29 cellular contexts compared by ENCODE assay signal in genomic region chr7:22417349-22417748, GRCh38.
"Had no signal": no experiment of that assay in that cellular context is flagged by ENCODE, and none has a peak within 500 bp of the region (broad histone marks: within the 10 kb centered on the region; RNA-seq: fewer than 3 reads in every experiment).

No MANE protein-coding gene starts in this region.

- H3K4me3 Mint-ChIP-seq: activated CD4-positive, alpha-beta T cell treated with anti-CD3 and anti-CD28 coated beads, Interleukin-2, amount 10 ng/mL, durations not matched to agents 7 days and 5 days; activated CD8-positive, alpha-beta memory T cell treated with anti-CD3 and anti-CD28 coated beads, Interleukin-2, amount 10 ng/mL, durations not matched to agents 7 days and 5 days; activated CD8-positive, alpha-beta T cell treated with anti-CD3 and anti-CD28 coated beads for 36 hours; activated naive CD4-positive, alpha-beta T cell treated with anti-CD3 and anti-CD28 coated beads, Interleukin-2, amount 10 ng/mL, durations not matched to agents 7 days and 5 days; brain; naive thymus-derived CD4-positive, alpha-beta T cell; neural crest cell; stimulated activated memory B cell treated with anti-CD40 and anti-IgM and Interleukin-4, amounts not matched to agents 10 μg/mL and 1 μg/mL and 100 μg/mL, for 72 hours; T-helper 2 cell treated with Interferon-gamma antibody and Interleukin-4, amounts not matched to agents 5 μg/mL and 100 μg/mL, for 36 hours had no signal

- ATAC-seq: activated CD8-positive, alpha-beta memory T cell treated with anti-CD3 and anti-CD28 coated beads, Interleukin-2, amount 10 ng/mL, durations not matched to agents 7 days and 5 days; activated CD8-positive, alpha-beta T cell treated with anti-CD3 and anti-CD28 coated beads for 36 hours; esophagus mucosa; heart right ventricle; left lobe of liver; lower lobe of right lung; naive thymus-derived CD4-positive, alpha-beta T cell; sciatic nerve; stimulated activated memory B cell treated with anti-CD40 and anti-IgM and Interleukin-4, amounts not matched to agents 10 μg/mL and 1 μg/mL and 100 μg/mL, for 72 hours had no signal

- H3K9me3 Mint-ChIP-seq: activated CD4-positive, alpha-beta T cell treated with anti-CD3 and anti-CD28 coated beads, Interleukin-2, amount 10 ng/mL, durations not matched to agents 7 days and 5 days; activated CD8-positive, alpha-beta T cell treated with anti-CD3 and anti-CD28 coated beads for 36 hours; activated naive CD4-positive, alpha-beta T cell treated with anti-CD3 and anti-CD28 coated beads, Interleukin-2, amount 10 ng/mL, durations not matched to agents 7 days and 5 days; brain; neural crest cell; stimulated activated memory B cell treated with anti-CD40 and anti-IgM and Interleukin-4, amounts not matched to agents 10 μg/mL and 1 μg/mL and 100 μg/mL, for 72 hours; T-helper 2 cell treated with Interferon-gamma antibody and Interleukin-4, amounts not matched to agents 5 μg/mL and 100 μg/mL, for 36 hours had no signal

- H3K9me3 ChIP-seq: heart right ventricle, lower lobe of right lung, stomach, suprapubic skin, tibial nerve had no signal

- H3K4me1 Mint-ChIP-seq: activated CD4-positive, alpha-beta T cell treated with anti-CD3 and anti-CD28 coated beads, Interleukin-2, amount 10 ng/mL, durations not matched to agents 7 days and 5 days; activated CD8-positive, alpha-beta memory T cell treated with anti-CD3 and anti-CD28 coated beads, Interleukin-2, amount 10 ng/mL, durations not matched to agents 7 days and 5 days; activated naive CD4-positive, alpha-beta T cell treated with anti-CD3 and anti-CD28 coated beads, Interleukin-2, amount 10 ng/mL, durations not matched to agents 7 days and 5 days; naive thymus-derived CD4-positive, alpha-beta T cell; stimulated activated memory B cell treated with anti-CD40 and anti-IgM and Interleukin-4, amounts not matched to agents 10 μg/mL and 1 μg/mL and 100 μg/mL, for 72 hours had no signal

- H3K27me3 Mint-ChIP-seq: stimulated activated memory B cell treated with anti-CD40 and anti-IgM and Interleukin-4, amounts not matched to agents 10 μg/mL and 1 μg/mL and 100 μg/mL, for 72 hours had no signal

- H3K27me3 ChIP-seq: heart right ventricle, stomach, suprapubic skin, tibial nerve had no signal

- H3K27ac ChIP-seq: heart right ventricle, lower lobe of right lung, stomach, suprapubic skin, tibial nerve, VCaP had no signal

- H3K4me1 ChIP-seq: heart right ventricle, lower lobe of right lung, stomach, suprapubic skin, tibial nerve had no signal

- H3K36me3 Mint-ChIP-seq: activated CD8-positive, alpha-beta memory T cell treated with anti-CD3 and anti-CD28 coated beads, Interleukin-2, amount 10 ng/mL, durations not matched to agents 7 days and 5 days; activated naive CD4-positive, alpha-beta T cell treated with anti-CD3 and anti-CD28 coated beads, Interleukin-2, amount 10 ng/mL, durations not matched to agents 7 days and 5 days; brain; naive thymus-derived CD4-positive, alpha-beta T cell; stimulated activated memory B cell treated with anti-CD40 and anti-IgM and Interleukin-4, amounts not matched to agents 10 μg/mL and 1 μg/mL and 100 μg/mL, for 72 hours had no signal

- H3K36me3 ChIP-seq: heart right ventricle, lower lobe of right lung, stomach, suprapubic skin, tibial nerve had no signal

- H3K4me3 ChIP-seq: heart right ventricle, lower lobe of right lung, stomach, suprapubic skin, tibial nerve had no signal

- DNase-seq: activated CD4-positive, alpha-beta T cell treated with anti-CD3 and anti-CD28 coated beads, Interleukin-2, amount 10 ng/mL, durations not matched to agents 7 days and 5 days; activated CD4-positive, CD25-positive, alpha-beta regulatory T cell treated with anti-CD3 and anti-CD28 coated beads, Interleukin-2, amount 50 U/mL, for 72 hours; activated CD8-positive, alpha-beta memory T cell treated with anti-CD3 and anti-CD28 coated beads, Interleukin-2, amount 10 ng/mL, durations not matched to agents 7 days and 5 days; activated CD8-positive, alpha-beta T cell treated with anti-CD3 and anti-CD28 coated beads for 36 hours; activated effector memory CD4-positive, alpha-beta T cell treated with anti-CD3 and anti-CD28 coated beads, Interleukin-2, amount 50 U/mL, for 16 hours; activated naive CD4-positive, alpha-beta T cell treated with anti-CD3 and anti-CD28 coated beads, Interleukin-2, amount 10 ng/mL, durations not matched to agents 7 days and 5 days; activated T-cell treated with anti-CD3 and anti-CD28 coated beads for 4 hours; anterior cingulate cortex; caudate nucleus; effector CD8-positive, alpha-beta T cell; heart right ventricle; lower lobe of right lung; mesendoderm; naive thymus-derived CD4-positive, alpha-beta T cell; occipital lobe; posterior cingulate gyrus; small intestine; stimulated activated CD4-positive, alpha-beta T cell treated with anti-CD3 and anti-CD28 coated beads, Interleukin-15, amount 100 ng/mL, for 24 hours; stomach had no signal

- H3K27ac Mint-ChIP-seq: activated CD4-positive, alpha-beta T cell treated with anti-CD3 and anti-CD28 coated beads, Interleukin-2, amount 10 ng/mL, durations not matched to agents 7 days and 5 days; activated CD8-positive, alpha-beta memory T cell treated with anti-CD3 and anti-CD28 coated beads, Interleukin-2, amount 10 ng/mL, durations not matched to agents 7 days and 5 days; activated CD8-positive, alpha-beta T cell treated with anti-CD3 and anti-CD28 coated beads for 36 hours; activated naive CD4-positive, alpha-beta T cell treated with anti-CD3 and anti-CD28 coated beads, Interleukin-2, amount 10 ng/mL, durations not matched to agents 7 days and 5 days; brain; stimulated activated memory B cell treated with anti-CD40 and anti-IgM and Interleukin-4, amounts not matched to agents 10 μg/mL and 1 μg/mL and 100 μg/mL, for 72 hours; T-helper 2 cell treated with Interferon-gamma antibody and Interleukin-4, amounts not matched to agents 5 μg/mL and 100 μg/mL, for 36 hours had no signal
